ENCODE assay signal across 34 cellular contexts in the genomic region with DNA sequence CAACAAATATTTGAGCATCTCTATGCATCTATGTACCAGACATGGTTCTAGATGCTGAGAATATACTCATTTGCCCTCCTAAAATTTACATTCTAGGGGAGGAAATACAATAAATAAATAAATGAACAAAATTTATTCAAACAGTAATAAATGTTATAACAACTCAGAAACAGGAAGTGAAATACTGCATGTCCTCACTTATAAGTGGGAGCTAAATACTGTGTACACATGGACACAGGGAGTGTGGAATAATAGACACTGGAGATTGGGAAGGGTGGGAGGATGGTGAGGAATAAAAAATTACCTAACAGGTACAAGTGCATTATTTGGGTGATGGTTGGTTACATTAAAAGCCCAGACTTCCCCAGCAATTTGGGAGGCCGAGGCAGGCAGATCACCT.
"Had no signal": no experiment of that assay in that cellular context is flagged by ENCODE, and none has a peak within 500 bp of the region (broad histone marks: within the 10 kb centered on the region; RNA-seq: fewer than 3 reads in every experiment).

No MANE protein-coding gene starts in this region.

- FAIRE-seq: endometrium, endothelial cell of umbilical vein, TTC549 had no signal

- H2AFZ ChIP-seq: hepatocyte had no signal

- H3K27me3 ChIP-seq: adrenal gland, body of pancreas, colonic mucosa, esophagus squamous epithelium, gastroesophageal sphincter, heart right ventricle, hepatocyte had no signal

- ATAC-seq: activated CD4-positive, CD25-positive, alpha-beta regulatory T cell treated with anti-CD3 and anti-CD28 coated beads, Interleukin-2, amount 50 U/mL, for 24 hours; activated CD8-positive, alpha-beta T cell treated with anti-CD3 and anti-CD28 coated beads for 36 hours; activated naive CD8-positive, alpha-beta T cell treated with anti-CD3 and anti-CD28 coated beads, Interleukin-2, amount 50 U/mL, for 24 hours; activated T-cell treated with anti-CD3 and anti-CD28 coated beads, Interleukin-2, amount 50 U/mL, for 4 hours; activated T-helper 17 cell treated with anti-CD3 and anti-CD28 coated beads, Interleukin-2, amount 50 U/mL, for 72 hours; body of pancreas; gastroesophageal sphincter; heart right ventricle had no signal

- H3K4me3 ChIP-seq: adrenal gland, body of pancreas, colonic mucosa, esophagus squamous epithelium, gastroesophageal sphincter, heart right ventricle, hepatocyte had no signal

- H3K4me1 ChIP-seq: colonic mucosa had no signal

- H3K36me3 ChIP-seq: colonic mucosa had no signal

- H3K9me3 Mint-ChIP-seq: activated B cell treated with CpG ODN at 0.5 μM for 24 hours; activated naive CD4-positive, alpha-beta T cell treated with anti-CD3 and anti-CD28 coated beads, Interleukin-2, amount 50 U/mL, for 24 hours; activated naive CD8-positive, alpha-beta T cell treated with anti-CD3 and anti-CD28 coated beads for 36 hours; activated naive CD8-positive, alpha-beta T cell treated with anti-CD3 and anti-CD28 coated beads, Interleukin-2, amount 50 U/mL, for 24 hours; activated T-cell treated with anti-CD3 and anti-CD28 coated beads, Interleukin-2, amount 50 U/mL, for 4 hours; activated T-helper 17 cell treated with anti-CD3 and anti-CD28 coated beads, Interleukin-2, amount 50 U/mL, for 72 hours had no signal

- H3K27ac ChIP-seq: adrenal gland, body of pancreas, colonic mucosa, epithelial cell of prostate, esophagus squamous epithelium, gastroesophageal sphincter, heart right ventricle, hepatocyte, WERI-Rb-1 had no signal

- H3K27me3 Mint-ChIP-seq: activated B cell treated with CpG ODN at 0.5 μM for 24 hours; activated CD8-positive, alpha-beta T cell treated with anti-CD3 and anti-CD28 coated beads for 36 hours; activated naive CD4-positive, alpha-beta T cell treated with anti-CD3 and anti-CD28 coated beads, Interleukin-2, amount 50 U/mL, for 24 hours; activated naive CD8-positive, alpha-beta T cell treated with anti-CD3 and anti-CD28 coated beads for 36 hours; activated naive CD8-positive, alpha-beta T cell treated with anti-CD3 and anti-CD28 coated beads, Interleukin-2, amount 50 U/mL, for 24 hours; activated T-helper 17 cell treated with anti-CD3 and anti-CD28 coated beads, Interleukin-2, amount 50 U/mL, for 72 hours had no signal

- H3K4me3 Mint-ChIP-seq: activated B cell treated with CpG ODN at 0.5 μM for 24 hours; activated CD8-positive, alpha-beta T cell treated with anti-CD3 and anti-CD28 coated beads for 36 hours; activated naive CD4-positive, alpha-beta T cell treated with anti-CD3 and anti-CD28 coated beads, Interleukin-2, amount 50 U/mL, for 24 hours; activated naive CD8-positive, alpha-beta T cell treated with anti-CD3 and anti-CD28 coated beads for 36 hours; activated naive CD8-positive, alpha-beta T cell treated with anti-CD3 and anti-CD28 coated beads, Interleukin-2, amount 50 U/mL, for 24 hours; activated T-cell treated with anti-CD3 and anti-CD28 coated beads, Interleukin-2, amount 50 U/mL, for 4 hours; activated T-helper 17 cell treated with anti-CD3 and anti-CD28 coated beads, Interleukin-2, amount 50 U/mL, for 72 hours had no signal

- H3K4me2 ChIP-seq: hepatocyte had no signal

- H3K9me3 ChIP-seq: adrenal gland, body of pancreas, colonic mucosa, esophagus squamous epithelium, gastroesophageal sphincter, heart right ventricle had no signal

- DNase-seq: activated B cell treated with CpG ODN at 0.5 μM for 24 hours; activated CD4-positive, alpha-beta T cell treated with anti-CD3 and anti-CD28 coated beads for 48 hours; activated CD4-positive, alpha-beta T cell treated with anti-CD3 and anti-CD28 coated beads, Interleukin-2, amount 50 U/mL, for 1 hour; activated CD4-positive, alpha-beta T cell treated with anti-CD3 and anti-CD28 coated beads, Interleukin-2, amount 50 U/mL, for 48 hours; activated CD8-positive, alpha-beta memory T cell treated with anti-CD3 and anti-CD28 coated beads for 24 hours; activated CD8-positive, alpha-beta T cell treated with anti-CD3 and anti-CD28 coated beads for 36 hours; activated effector memory CD4-positive, alpha-beta T cell treated with Interleukin-2 at 50 U/mL for 16 hours; activated gamma-delta T cell treated with Interleukin-2 at 50 U/mL for 16 hours; activated naive CD4-positive, alpha-beta T cell treated with Interleukin-2 at 50 U/mL for 16 hours; activated naive CD8-positive, alpha-beta T cell treated with anti-CD3 and anti-CD28 coated beads for 36 hours; activated naive CD8-positive, alpha-beta T cell treated with anti-CD3 and anti-CD28 coated beads, Interleukin-2, amount 50 U/mL, for 24 hours; activated T-cell treated with anti-CD3 and anti-CD28 coated beads, Interleukin-2, amount 50 U/mL, for 4 hours; adrenal gland; amygdala; aorta; body of pancreas; caudate nucleus; cerebellar nuclear complex; colonic mucosa; effector CD8-positive, alpha-beta T cell; esophagus squamous epithelium; foreskin melanocyte; heart right ventricle; T-helper 2 cell; WERI-Rb-1 had no signal

- H3K27ac Mint-ChIP-seq: activated B cell treated with CpG ODN at 0.5 μM for 24 hours; activated CD8-positive, alpha-beta T cell treated with anti-CD3 and anti-CD28 coated beads for 36 hours; activated naive CD4-positive, alpha-beta T cell treated with anti-CD3 and anti-CD28 coated beads, Interleukin-2, amount 50 U/mL, for 24 hours; activated naive CD8-positive, alpha-beta T cell treated with anti-CD3 and anti-CD28 coated beads for 36 hours; activated naive CD8-positive, alpha-beta T cell treated with anti-CD3 and anti-CD28 coated beads, Interleukin-2, amount 50 U/mL, for 24 hours; activated T-helper 17 cell treated with anti-CD3 and anti-CD28 coated beads, Interleukin-2, amount 50 U/mL, for 72 hours had no signal
